1 cellular context compared by ENCODE assay signal in the genomic region with DNA sequence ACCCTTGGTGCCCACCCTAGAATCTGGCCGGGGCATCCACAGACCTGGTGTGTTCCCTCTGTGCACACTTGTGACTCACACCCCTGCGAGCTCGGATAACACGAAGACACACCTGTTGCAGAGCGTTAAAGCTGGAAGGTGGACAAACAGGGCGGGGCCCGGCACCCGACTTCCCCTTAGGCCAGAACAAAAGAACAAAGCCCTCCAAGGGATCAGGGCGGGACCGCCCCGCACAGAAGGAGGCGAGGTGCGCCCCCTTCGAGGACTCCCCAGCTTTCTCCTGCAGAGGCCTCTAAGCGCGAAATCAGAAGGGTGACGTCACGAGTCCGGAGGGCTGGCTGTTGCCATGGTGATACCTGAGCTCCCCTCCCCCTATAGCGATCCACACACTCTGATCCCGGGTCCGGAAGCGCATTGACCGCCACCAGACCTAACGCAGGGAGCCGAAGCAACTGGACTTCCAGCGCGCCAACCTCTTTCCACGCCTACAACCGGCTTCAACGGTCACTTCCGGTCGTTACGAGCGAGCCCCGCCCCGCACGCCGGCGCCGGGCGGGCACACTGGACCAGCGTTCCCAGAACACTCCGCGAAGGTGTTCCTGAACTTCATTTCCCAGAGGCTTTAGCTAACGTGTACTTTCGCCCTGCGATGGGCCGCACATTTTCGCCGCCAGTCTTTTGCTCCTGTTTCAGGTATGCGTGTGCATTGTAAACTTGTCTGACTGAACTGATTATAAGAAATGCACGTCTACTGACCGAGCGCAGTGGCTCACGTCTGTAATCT.
TF ChIP-seq lines count a peak whose summit lies in the region.

A gene (minus strand): TSS at position 489 of the 784 bp plus-strand sequence. CDS start 811 bp downstream, outside the sequence.

TF ChIP-seq in HepG2, 621 proteins besides CTCF, POLR2A, EP300 and RAD21 (continued from another document):
- TF ChIP-seq, protein P1, sequence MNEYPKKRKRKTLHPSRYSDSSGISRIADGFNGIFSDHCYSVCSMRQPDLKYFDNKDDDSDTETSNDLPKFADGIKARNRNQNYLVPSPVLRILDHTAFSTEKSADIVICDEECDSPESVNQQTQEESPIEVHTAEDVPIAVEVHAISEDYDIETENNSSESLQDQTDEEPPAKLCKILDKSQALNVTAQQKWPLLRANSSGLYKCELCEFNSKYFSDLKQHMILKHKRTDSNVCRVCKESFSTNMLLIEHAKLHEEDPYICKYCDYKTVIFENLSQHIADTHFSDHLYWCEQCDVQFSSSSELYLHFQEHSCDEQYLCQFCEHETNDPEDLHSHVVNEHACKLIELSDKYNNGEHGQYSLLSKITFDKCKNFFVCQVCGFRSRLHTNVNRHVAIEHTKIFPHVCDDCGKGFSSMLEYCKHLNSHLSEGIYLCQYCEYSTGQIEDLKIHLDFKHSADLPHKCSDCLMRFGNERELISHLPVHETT (CRISPR knock-in tag; conservative IDR thresholded peaks at IDR 0.05) = peak; percentile 84
- TF ChIP-seq HOXA9 (CRISPR knock-in tag; IDR thresholded peaks at IDR 0.05; ENCODE audit: borderline replicate concordance) (no peak), ZNF256 (CRISPR knock-in tag; conservative IDR thresholded peaks at IDR 0.05) (0 out of 2 replicates have a peak, but pooled peaks have one; percentile 67), ZNF773 (CRISPR knock-in tag; IDR thresholded peaks at IDR 0.05; ENCODE audit: borderline replicate concordance) (no peak), ZNF737 (CRISPR knock-in tag; IDR thresholded peaks at IDR 0.05; ENCODE audit: borderline replicate concordance) (peak; percentile 58; the same call in 1 of the 2 replicates), NFYC (CRISPR knock-in tag; IDR thresholded peaks at IDR 0.05) (peak; percentile 56; the same call in 1 of the 2 replicates), JARID2 (CRISPR knock-in tag; IDR thresholded peaks at IDR 0.05; ENCODE audit: insufficient replicate concordance) (no peak), CHCHD3 (CRISPR knock-in tag; IDR thresholded peaks at IDR 0.05) (no peak), RNF2 (conservative IDR thresholded peaks at IDR 0.05; ENCODE audit: low read depth) (0 out of 2 replicates have a peak, but pooled peaks have one; percentile 43), HNRNPH1 (optimal IDR thresholded peaks at IDR 0.05; ENCODE audit: low read depth, low read length) (no peak)
- TF ChIP-seq, protein P2, sequence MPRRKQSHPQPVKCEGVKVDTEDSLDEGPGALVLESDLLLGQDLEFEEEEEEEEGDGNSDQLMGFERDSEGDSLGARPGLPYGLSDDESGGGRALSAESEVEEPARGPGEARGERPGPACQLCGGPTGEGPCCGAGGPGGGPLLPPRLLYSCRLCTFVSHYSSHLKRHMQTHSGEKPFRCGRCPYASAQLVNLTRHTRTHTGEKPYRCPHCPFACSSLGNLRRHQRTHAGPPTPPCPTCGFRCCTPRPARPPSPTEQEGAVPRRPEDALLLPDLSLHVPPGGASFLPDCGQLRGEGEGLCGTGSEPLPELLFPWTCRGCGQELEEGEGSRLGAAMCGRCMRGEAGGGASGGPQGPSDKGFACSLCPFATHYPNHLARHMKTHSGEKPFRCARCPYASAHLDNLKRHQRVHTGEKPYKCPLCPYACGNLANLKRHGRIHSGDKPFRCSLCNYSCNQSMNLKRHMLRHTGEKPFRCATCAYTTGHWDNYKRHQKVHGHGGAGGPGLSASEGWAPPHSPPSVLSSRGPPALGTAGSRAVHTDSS (CRISPR knock-in tag; conservative IDR thresholded peaks at IDR 0.05) = peak; percentile 61; the same call in 1 of the 2 replicates
- TF ChIP-seq, protein P3, sequence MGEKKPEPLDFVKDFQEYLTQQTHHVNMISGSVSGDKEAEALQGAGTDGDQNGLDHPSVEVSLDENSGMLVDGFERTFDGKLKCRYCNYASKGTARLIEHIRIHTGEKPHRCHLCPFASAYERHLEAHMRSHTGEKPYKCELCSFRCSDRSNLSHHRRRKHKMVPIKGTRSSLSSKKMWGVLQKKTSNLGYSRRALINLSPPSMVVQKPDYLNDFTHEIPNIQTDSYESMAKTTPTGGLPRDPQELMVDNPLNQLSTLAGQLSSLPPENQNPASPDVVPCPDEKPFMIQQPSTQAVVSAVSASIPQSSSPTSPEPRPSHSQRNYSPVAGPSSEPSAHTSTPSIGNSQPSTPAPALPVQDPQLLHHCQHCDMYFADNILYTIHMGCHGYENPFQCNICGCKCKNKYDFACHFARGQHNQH (CRISPR knock-in tag; IDR thresholded peaks at IDR 0.05) = peak; percentile 92; the same call in 1 of the 2 replicates
- TF ChIP-seq, protein P4, sequence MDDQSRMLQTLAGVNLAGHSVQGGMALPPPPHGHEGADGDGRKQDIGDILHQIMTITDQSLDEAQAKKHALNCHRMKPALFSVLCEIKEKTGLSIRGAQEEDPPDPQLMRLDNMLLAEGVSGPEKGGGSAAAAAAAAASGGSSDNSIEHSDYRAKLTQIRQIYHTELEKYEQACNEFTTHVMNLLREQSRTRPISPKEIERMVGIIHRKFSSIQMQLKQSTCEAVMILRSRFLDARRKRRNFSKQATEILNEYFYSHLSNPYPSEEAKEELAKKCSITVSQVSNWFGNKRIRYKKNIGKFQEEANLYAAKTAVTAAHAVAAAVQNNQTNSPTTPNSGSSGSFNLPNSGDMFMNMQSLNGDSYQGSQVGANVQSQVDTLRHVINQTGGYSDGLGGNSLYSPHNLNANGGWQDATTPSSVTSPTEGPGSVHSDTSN (CRISPR knock-in tag; IDR thresholded peaks at IDR 0.05; ENCODE audit: borderline replicate concordance) = no peak
- TF ChIP-seq, protein P5, sequence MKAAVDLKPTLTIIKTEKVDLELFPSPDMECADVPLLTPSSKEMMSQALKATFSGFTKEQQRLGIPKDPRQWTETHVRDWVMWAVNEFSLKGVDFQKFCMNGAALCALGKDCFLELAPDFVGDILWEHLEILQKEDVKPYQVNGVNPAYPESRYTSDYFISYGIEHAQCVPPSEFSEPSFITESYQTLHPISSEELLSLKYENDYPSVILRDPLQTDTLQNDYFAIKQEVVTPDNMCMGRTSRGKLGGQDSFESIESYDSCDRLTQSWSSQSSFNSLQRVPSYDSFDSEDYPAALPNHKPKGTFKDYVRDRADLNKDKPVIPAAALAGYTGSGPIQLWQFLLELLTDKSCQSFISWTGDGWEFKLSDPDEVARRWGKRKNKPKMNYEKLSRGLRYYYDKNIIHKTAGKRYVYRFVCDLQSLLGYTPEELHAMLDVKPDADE (CRISPR knock-in tag; IDR thresholded peaks at IDR 0.05) = no peak
